Comparison of ENCODE assay signal across 24 cellular contexts in the genomic region with DNA sequence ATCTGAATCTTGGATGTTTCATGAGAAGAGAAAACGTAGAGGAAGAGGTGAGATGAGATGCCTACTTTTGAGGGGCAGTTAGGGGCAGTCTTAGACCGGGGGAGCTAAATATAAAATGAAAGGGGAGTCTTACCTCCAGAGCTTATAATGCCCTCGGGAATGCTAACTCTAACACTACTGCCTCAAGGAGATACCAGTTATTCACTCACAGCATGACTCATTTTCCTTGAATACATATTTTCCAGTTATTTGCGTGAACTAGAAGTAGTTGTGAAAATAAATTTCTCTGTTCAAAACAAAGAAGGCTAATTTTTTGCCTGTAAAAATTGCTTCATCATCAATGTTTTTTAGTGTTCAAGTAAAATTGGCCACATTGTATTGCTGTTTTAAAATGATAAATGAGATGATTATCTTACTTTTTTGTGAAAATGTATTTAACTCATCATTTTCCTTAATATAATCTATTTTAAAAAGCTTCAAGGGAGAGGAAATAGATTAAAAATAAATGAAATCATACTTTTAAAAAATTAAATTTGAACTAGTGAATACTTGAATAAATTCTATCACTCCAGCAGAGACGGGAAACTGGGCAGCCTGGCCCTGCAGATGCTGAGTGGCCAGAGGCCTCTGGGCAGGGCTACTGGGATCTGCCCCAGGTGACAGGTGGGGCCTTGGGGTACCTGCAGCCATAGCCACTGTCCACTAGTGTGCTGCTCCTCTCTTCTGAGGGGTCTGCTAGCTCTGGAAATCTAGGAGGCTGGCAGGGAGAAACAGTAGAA.
DNase-seq lines count a peak whose midpoint lies in the region; ATAC-seq, FAIRE-seq and TF ChIP-seq lines count a peak whose summit lies in the region.
"Had no signal": no experiment of that assay in that cellular context is flagged by ENCODE, and none has a peak within 500 bp of the region (broad histone marks: within the 10 kb centered on the region; RNA-seq: fewer than 3 reads in every experiment).

No MANE protein-coding gene starts in this region.

- H3K27me3 ChIP-seq in astrocyte (ENCODE audit: insufficient read depth, low read length) (no peaks in the 10 kb centered on the region), fibroblast of lung (ENCODE audit: control insufficient read depth, insufficient read depth, low read length) (no peaks in the 10 kb centered on the region), small intestine (ENCODE audit: control insufficient read depth in 2 of 2, insufficient read depth in 2 of 2, low read length in 2 of 2) (no peaks in the 10 kb centered on the region)
- H3K27me3 ChIP-seq: BE2C had no signal

- peak overlapping the region; percentile 23 for H3K4me2 ChIP-seq in astrocyte (ENCODE audit: low read length)
- no peak overlapping the region for H3K4me2 ChIP-seq in fibroblast of lung (ENCODE audit: extremely low read depth, insufficient read depth, low read length)

- H3K4me1 Mint-ChIP-seq in astrocyte (ENCODE audit: low read depth, unreplicated experiment) = peaks cover 15% of the 10 kb centered on the region
- H3K4me1 Mint-ChIP-seq: activated naive CD8-positive, alpha-beta T cell treated with anti-CD3 and anti-CD28 coated beads for 36 hours; IgD-negative memory B cell; naive thymus-derived CD4-positive, alpha-beta T cell had no signal

- TF ChIP-seq CTCF in astrocyte (IDR thresholded peaks at IDR 0.05; ENCODE audit: insufficient read depth, low read depth, low read length) (no peak), fibroblast of lung (conservative IDR thresholded peaks at IDR 0.05 in 1 of 2, IDR thresholded peaks at IDR 0.05 in 1 of 2; ENCODE audit: low read depth in 1 of 2, low read length in 2 of 2) (no peak)

- H2AFZ ChIP-seq in astrocyte (ENCODE audit: low read depth, low read length) (no peak overlapping the region), fibroblast of lung (ENCODE audit: low read length) (no peak overlapping the region)

- H4K20me1 ChIP-seq in astrocyte (ENCODE audit: insufficient read depth, low read length) (no peaks in the 10 kb centered on the region), fibroblast of lung (ENCODE audit: control insufficient read depth, extremely low read depth, insufficient read depth, low read length) (no peaks in the 10 kb centered on the region)

- H3K27ac ChIP-seq in astrocyte (ENCODE audit: low read depth, low read length) = no peak overlapping the region
- no peak overlapping the region for H3K27ac ChIP-seq in fibroblast of lung (ENCODE audit: insufficient read depth, low read length)
- H3K27ac ChIP-seq in small intestine (ENCODE audit: low read depth in 1 of 2, low read length in 1 of 2) = no peak overlapping the region

- H3K9ac ChIP-seq in astrocyte (ENCODE audit: low read length) (no peak overlapping the region), fibroblast of lung (ENCODE audit: insufficient read depth, low read length) (no peak overlapping the region)

- WGBS in small intestine, 3 donors = 77 to 85% (median 78%) methylated on average over 5 of the region's 5 CpGs

- H3K27me3 Mint-ChIP-seq in astrocyte (ENCODE audit: low read depth, unreplicated experiment) = peaks cover 3% of the 10 kb centered on the region
- H3K27me3 Mint-ChIP-seq: activated naive CD8-positive, alpha-beta T cell treated with anti-CD3 and anti-CD28 coated beads for 36 hours; brain; IgD-negative memory B cell; stimulated activated naive CD8-positive, alpha-beta T cell treated with anti-CD3 and anti-CD28 coated beads, Interleukin-15, Interleukin-2, amounts not matched to agents 100 ng/mL and 50 ng/mL, for 24 hours had no signal

- ATAC-seq in GM18873 (IDR thresholded peaks at IDR 0.05; ENCODE audit: low FRiP score, unreplicated experiment) = no peak
- ATAC-seq: left cardiac atrium; naive thymus-derived CD4-positive, alpha-beta T cell had no signal

- H3K36me3 ChIP-seq in astrocyte (ENCODE audit: insufficient read depth, low read length) = no peaks in the 10 kb centered on the region
- H3K36me3 ChIP-seq in fibroblast of lung (ENCODE audit: control insufficient read depth, insufficient read depth, low read length) = no peaks in the 10 kb centered on the region
- H3K36me3 ChIP-seq in small intestine (ENCODE audit: control insufficient read depth in 2 of 2, insufficient read depth in 2 of 2, low read length in 2 of 2) = no peaks in the 10 kb centered on the region
- H3K36me3 ChIP-seq: BE2C had no signal

- FAIRE-seq in HTR-8/SVneo (lab: Jason Lieb, UNC) (no peak), astrocyte (lab: Jason Lieb, UNC) (peak; percentile 54), small intestine (lab: Jason Lieb, UNC) (peak; percentile 19)

- H3K9me3 ChIP-seq in astrocyte (ENCODE audit: insufficient read depth, low read depth, low read length) = no peaks in the 10 kb centered on the region
- no peaks in the 10 kb centered on the region for H3K9me3 ChIP-seq in fibroblast of lung (ENCODE audit: control insufficient read depth, insufficient read depth, low read depth, low read length)
- H3K9me3 ChIP-seq in small intestine (ENCODE audit: control insufficient read depth, low read depth) = no peaks in the 10 kb centered on the region
- H3K9me3 ChIP-seq: BE2C, Caco-2 had no signal

- no peak overlapping the region for H3K27ac Mint-ChIP-seq in astrocyte (ENCODE audit: unreplicated experiment)
- H3K27ac Mint-ChIP-seq: activated naive CD8-positive, alpha-beta T cell treated with anti-CD3 and anti-CD28 coated beads for 36 hours; brain; IgD-negative memory B cell; naive thymus-derived CD4-positive, alpha-beta T cell; stimulated activated naive CD8-positive, alpha-beta T cell treated with anti-CD3 and anti-CD28 coated beads, Interleukin-15, Interleukin-2, amounts not matched to agents 100 ng/mL and 50 ng/mL, for 24 hours; T-helper 1 cell treated with Interleukin-12 subunit alpha and Interleukin-12 subunit beta and Interleukin-4 antibody, amounts not matched to agents 30 μg/mL and 1 μg/mL, for 36 hours had no signal

- H3K79me2 ChIP-seq in astrocyte (ENCODE audit: insufficient read depth, low read length) (no peaks in the 10 kb centered on the region), fibroblast of lung (ENCODE audit: control insufficient read depth, insufficient read depth, low read length) (no peaks in the 10 kb centered on the region)

- H3K4me1 ChIP-seq in astrocyte (ENCODE audit: insufficient read depth, low read length) (peaks cover 7% of the 10 kb centered on the region), fibroblast of lung (ENCODE audit: control insufficient read depth, extremely low read depth, insufficient read depth, low read length) (no peaks in the 10 kb centered on the region), small intestine (ENCODE audit: control insufficient read depth in 2 of 2, insufficient read depth in 1 of 2, low read depth in 1 of 2, low read length in 1 of 2) (no peaks in the 10 kb centered on the region)
- H3K4me1 ChIP-seq: Caco-2 had no signal

- H3K4me3 ChIP-seq in astrocyte (ENCODE audit: insufficient read depth, low read depth, low read length) (no peak overlapping the region), fibroblast of lung (replicated peaks in 1 of 4; ENCODE audit: control extremely low read depth in 1 of 4, insufficient read depth in 1 of 4, low read depth in 3 of 4, low read length in 4 of 4) (no peak overlapping the region), small intestine (ENCODE audit: low read depth in 1 of 2, low read length in 2 of 2) (no peak overlapping the region)

- DNase-seq in HTR-8/SVneo (ENCODE audit: insufficient read length, low spot score) (peak; percentile 27), astrocyte (ENCODE audit: low read depth) (peak; percentile 49), fibroblast of lung (ENCODE audit: low read depth in 2 of 2) (peak; percentile 15 to 64), small intestine (no peak), NCI-H2196 treated with DMSO at 0.1 percent for 48 hours (lab: John Stamatoyannopoulos, UW; ENCODE audit: unreplicated experiment) (no peak), NCI-H2227 (lab: John Stamatoyannopoulos, UW; ENCODE audit: unreplicated experiment) (no peak)
- DNase-seq: activated CD4-positive, alpha-beta T cell treated with anti-CD3 and anti-CD28 coated beads for 48 hours; activated naive CD8-positive, alpha-beta T cell treated with anti-CD3 and anti-CD28 coated beads for 36 hours; BE2C; Caco-2; cortex of kidney; DND-41; left cardiac atrium; naive thymus-derived CD4-positive, alpha-beta T cell; NCI-H1436 treated with DMSO at 0.1 percent for 48 hours; NCI-H2227 treated with DMSO at 0.1 percent for 48 hours; NCI-H82; OCI-M1; stimulated activated CD4-positive, alpha-beta T cell treated with anti-CD3 and anti-CD28 coated beads, Interleukin-2, amount 100 ng/mL, for 24 hours had no signal

- H3K9me3 Mint-ChIP-seq in astrocyte (ENCODE audit: unreplicated experiment) = no peaks in the 10 kb centered on the region
- H3K9me3 Mint-ChIP-seq: stimulated activated naive CD8-positive, alpha-beta T cell treated with anti-CD3 and anti-CD28 coated beads, Interleukin-15, Interleukin-2, amounts not matched to agents 100 ng/mL and 50 ng/mL, for 24 hours; T-helper 1 cell treated with Interleukin-12 subunit alpha and Interleukin-12 subunit beta and Interleukin-4 antibody, amounts not matched to agents 30 μg/mL and 1 μg/mL, for 36 hours had no signal

- no peak overlapping the region for H3K4me3 Mint-ChIP-seq in astrocyte (ENCODE audit: unreplicated experiment)
- H3K4me3 Mint-ChIP-seq: activated naive CD8-positive, alpha-beta T cell treated with anti-CD3 and anti-CD28 coated beads for 36 hours; brain; IgD-negative memory B cell; naive thymus-derived CD4-positive, alpha-beta T cell; stimulated activated naive CD8-positive, alpha-beta T cell treated with anti-CD3 and anti-CD28 coated beads, Interleukin-15, Interleukin-2, amounts not matched to agents 100 ng/mL and 50 ng/mL, for 24 hours; T-helper 1 cell treated with Interleukin-12 subunit alpha and Interleukin-12 subunit beta and Interleukin-4 antibody, amounts not matched to agents 30 μg/mL and 1 μg/mL, for 36 hours had no signal

- no peaks in the 10 kb centered on the region for H3K36me3 Mint-ChIP-seq in astrocyte (ENCODE audit: low read depth, unreplicated experiment)
- H3K36me3 Mint-ChIP-seq: activated naive CD8-positive, alpha-beta T cell treated with anti-CD3 and anti-CD28 coated beads for 36 hours; IgD-negative memory B cell; naive thymus-derived CD4-positive, alpha-beta T cell had no signal

Comparison
In these comparisons a context has a peak if more than half of its experiments do, and no peak if none do; other contexts are left out.
1. DNase-seq: peak in HTR-8/SVneo (single experiment), astrocyte (single experiment) and fibroblast of lung (2 of 2); none in small intestine (single experiment), NCI-H2196 treated with DMSO at 0.1 percent for 48 hours (single experiment) and NCI-H2227 (single experiment).